Comparison of ENCODE assay signal across 11 cellular contexts in genomic region chr17:16453493-16453851, GRCh38. TPM values are rescaled to one million over a fixed set of nuclear protein-coding genes. Genes with fewer than 3 reads are reported as not detected.
DNase-seq lines count a peak whose midpoint lies in the region; ATAC-seq and TF ChIP-seq lines count a peak whose summit lies in the region.
"Had no signal": no experiment of that assay in that cellular context is flagged by ENCODE, and none has a peak within 500 bp of the region (broad histone marks: within the 10 kb centered on the region; RNA-seq: fewer than 3 reads in every experiment).

No MANE protein-coding gene starts in this region.

- H3K27me3 Mint-ChIP-seq in T-helper 2 cell treated with Interferon-gamma antibody and Interleukin-4, amounts not matched to agents 5 μg/mL and 100 μg/mL, for 36 hours (ENCODE audit: low read depth), result no peaks in the 10 kb centered on the region
- H3K27me3 Mint-ChIP-seq in IgD-negative memory B cell, result no peaks in the 10 kb centered on the region
- peaks cover 2% of the 10 kb centered on the region for H3K27me3 Mint-ChIP-seq in brain
- no peaks in the 10 kb centered on the region for H3K27me3 Mint-ChIP-seq in neural crest cell (ENCODE audit: low read depth)
- H3K27me3 Mint-ChIP-seq: activated naive CD4-positive, alpha-beta T cell treated with anti-CD3 and anti-CD28 coated beads, Interleukin-2, amount 50 U/mL, for 24 hours had no signal

- TF ChIP-seq CTCF in brain (conservative IDR thresholded peaks at IDR 0.05) (no peak), neural crest cell (conservative IDR thresholded peaks at IDR 0.05) (no peak)

- H3K9me3 Mint-ChIP-seq in T-helper 2 cell treated with Interferon-gamma antibody and Interleukin-4, amounts not matched to agents 5 μg/mL and 100 μg/mL, for 36 hours, result no peaks in the 10 kb centered on the region
- H3K9me3 Mint-ChIP-seq in IgD-negative memory B cell (no peaks in the 10 kb centered on the region), brain (no peaks in the 10 kb centered on the region), neural crest cell (no peaks in the 10 kb centered on the region)
- H3K9me3 Mint-ChIP-seq: activated naive CD4-positive, alpha-beta T cell treated with anti-CD3 and anti-CD28 coated beads, Interleukin-2, amount 50 U/mL, for 24 hours; H9 had no signal

- peak overlapping the region; percentile 67 for H3K27ac Mint-ChIP-seq in T-helper 2 cell treated with Interferon-gamma antibody and Interleukin-4, amounts not matched to agents 5 μg/mL and 100 μg/mL, for 36 hours
- H3K27ac Mint-ChIP-seq in IgD-negative memory B cell, result peak overlapping the region in 2 of 3 donors; percentile 19 to 43
- peak overlapping the region; percentile 86 to 96 (median 92) for H3K27ac Mint-ChIP-seq in brain
- peak overlapping the region; percentile 38 for H3K27ac Mint-ChIP-seq in neural crest cell (ENCODE audit: unreplicated experiment)

- no peak for ATAC-seq in HG03039 (IDR thresholded peaks at IDR 0.05; ENCODE audit: unreplicated experiment)

- peaks cover 3% of the 10 kb centered on the region for H3K4me1 Mint-ChIP-seq in T-helper 2 cell treated with Interferon-gamma antibody and Interleukin-4, amounts not matched to agents 5 μg/mL and 100 μg/mL, for 36 hours (ENCODE audit: low read depth)
- H3K4me1 Mint-ChIP-seq in IgD-negative memory B cell (peaks cover 0 to 11% (median 0%) of the 10 kb centered on the region in 3 donors), brain (peaks cover 10% of the 10 kb centered on the region), neural crest cell (peaks cover 13% of the 10 kb centered on the region)

- no peak for DNase-seq in T-helper 2 cell treated with Interferon-gamma antibody and Interleukin-4, amounts not matched to agents 5 μg/mL and 100 μg/mL, for 36 hours (ENCODE audit: low spot score)
- DNase-seq in T-helper 2 cell (no peak), neural crest cell (ENCODE audit: low read depth, low spot score) (no peak), NCI-H748 (lab: John Stamatoyannopoulos, UW; ENCODE audit: unreplicated experiment) (no peak), ACHN (no peak)

- H3K4me3 Mint-ChIP-seq in T-helper 2 cell treated with Interferon-gamma antibody and Interleukin-4, amounts not matched to agents 5 μg/mL and 100 μg/mL, for 36 hours, result no peak overlapping the region
- H3K4me3 Mint-ChIP-seq in IgD-negative memory B cell (peak overlapping the region in 1 of 4 donors; percentile 15), brain (peak overlapping the region in 2 of 5 experiments; percentile 16 to 63), neural crest cell (peak overlapping the region; percentile 25)
- H3K4me3 Mint-ChIP-seq: activated naive CD4-positive, alpha-beta T cell treated with anti-CD3 and anti-CD28 coated beads, Interleukin-2, amount 50 U/mL, for 24 hours had no signal

- H3K36me3 Mint-ChIP-seq in T-helper 2 cell treated with Interferon-gamma antibody and Interleukin-4, amounts not matched to agents 5 μg/mL and 100 μg/mL, for 36 hours (ENCODE audit: low read depth), result peaks cover 13% of the 10 kb centered on the region
- no peaks in the 10 kb centered on the region for H3K36me3 Mint-ChIP-seq in IgD-negative memory B cell
- H3K36me3 Mint-ChIP-seq in brain, result peaks cover 43% of the 10 kb centered on the region
- H3K36me3 Mint-ChIP-seq in neural crest cell (ENCODE audit: low read depth), result peaks cover 5% of the 10 kb centered on the region
- H3K36me3 Mint-ChIP-seq: activated naive CD4-positive, alpha-beta T cell treated with anti-CD3 and anti-CD28 coated beads, Interleukin-2, amount 50 U/mL, for 24 hours had no signal

- in situ Hi-C loops in ACHN (cut with HindIII; ENCODE audit: low pct_ligation_motif_present, low pct_unique_long_range_greater_than_20kb, low sequenced_read_pairs), result no loop called here

RNA-seq across cellular contexts. Expression of gene TRPV2, which starts 38.1 kb away (rescaled TPM):
- 73.6 TPM for polyA plus RNA-seq in IgD-negative memory B cell
- 7.8 TPM for polyA plus RNA-seq in brain (ENCODE audit: insufficient read depth, low read depth, low replicate concordance)
- 0.98 and 1.3 TPM in 2 replicates for total RNA-seq in neural crest cell

RNA-seq across cellular contexts. Expression of gene LRRC75A, which starts 38.5 kb away (rescaled TPM):
- polyA plus RNA-seq in IgD-negative memory B cell, result 1.7 TPM
- polyA plus RNA-seq in brain (ENCODE audit: insufficient read depth, low read depth, low replicate concordance), result 38.0 TPM
- total RNA-seq in neural crest cell, result 5.6 and 7.2 TPM in 2 replicates
- total RNA-seq: foreskin keratinocyte had no signal

Comparison
In these comparisons a context has a peak if more than half of its experiments do, and no peak if none do; other contexts are left out.
1. H3K27ac Mint-ChIP-seq: peak in every context shown above with its lines; median percentile 92 in brain; 67 in T-helper 2 cell treated with Interferon-gamma antibody and Interleukin-4, amounts not matched to agents 5 μg/mL and 100 μg/mL, for 36 hours; 38 in neural crest cell; 31 in IgD-negative memory B cell.
2. RNA of gene LRRC75A, which starts 38.5 kb away (polyA plus RNA-seq): 38.0 TPM in brain (single experiment); 1.7 TPM in IgD-negative memory B cell (single experiment); every median in the first group is over 10 times any median in the second.